In the genomic region with DNA sequence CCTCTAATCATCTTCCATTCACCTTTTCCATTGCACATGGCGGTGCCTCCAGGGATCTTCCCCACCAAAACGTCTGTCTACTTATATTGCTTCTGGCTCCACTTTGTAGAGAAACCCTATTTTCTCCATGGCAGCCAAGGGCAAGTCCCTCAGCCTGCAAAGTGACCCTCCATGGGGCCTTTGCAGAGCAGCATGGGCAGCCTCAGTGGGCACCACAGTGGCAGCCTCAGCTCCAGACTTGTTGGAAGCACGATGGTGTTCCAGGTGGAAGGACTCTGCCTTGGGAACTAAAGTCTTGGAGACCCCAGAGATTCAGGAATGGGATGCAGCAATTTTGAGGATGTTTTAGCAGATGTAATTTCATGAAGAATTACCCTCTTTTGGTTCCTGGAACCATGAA, we compare ENCODE assay signal across 22 cellular contexts. TPM values are rescaled to one million over a fixed set of nuclear protein-coding genes. Genes with fewer than 3 reads are reported as not detected.
DNase-seq lines count a peak whose midpoint lies in the region; ATAC-seq, FAIRE-seq and TF ChIP-seq lines count a peak whose summit lies in the region.
"Had no signal": no experiment of that assay in that cellular context is flagged by ENCODE, and none has a peak within 500 bp of the region (broad histone marks: within the 10 kb centered on the region; RNA-seq: fewer than 3 reads in every experiment).

No MANE protein-coding gene starts in this region.

- no peak overlapping the region for H3K27ac Mint-ChIP-seq in T-helper 17 cell
- H3K27ac Mint-ChIP-seq: CD4-positive, alpha-beta T cell; GM23338 had no signal

- peak; percentile 42 for FAIRE-seq in GM19239 (lab: Jason Lieb, UNC)
- FAIRE-seq: D721Med, GM12878 had no signal

- H3K27ac ChIP-seq in spleen, result peak overlapping the region in 4 of 8 donors; percentile 22 to 83 (median 71)

- ATAC-seq in T-helper 17 cell, result no peak
- ATAC-seq: GM23338, HCT116 had no signal

- no peaks in the 10 kb centered on the region for H3K27me3 Mint-ChIP-seq in T-helper 17 cell
- H3K27me3 Mint-ChIP-seq: CD4-positive, alpha-beta T cell; CD8-positive, alpha-beta memory T cell had no signal

- intact Hi-C loops in spleen (cut with DNase I; ENCODE audit: low total_unique reads), result no loop called here

- H3K36me3 Mint-ChIP-seq in T-helper 17 cell (ENCODE audit: low read depth), result no peaks in the 10 kb centered on the region
- H3K36me3 Mint-ChIP-seq: CD14-positive monocyte; CD8-positive, alpha-beta memory T cell had no signal

- no peaks in the 10 kb centered on the region for H3K36me3 ChIP-seq in spleen
- H3K36me3 ChIP-seq: BLaER1 had no signal

- WGBS in spleen, 5 donors, result 89 to 98% (median 92%) methylated on average over 2 to 3 of the region's 3 CpGs

- no peak for DNase-seq in GM19239 (ENCODE audit: insufficient read length, low spot score)
- DNase-seq in T-helper 17 cell, result no peak
- DNase-seq in spleen, result peak; percentile 56
- DNase-seq in NCI-H82 treated with DMSO at 0.1 percent for 48 hours (lab: John Stamatoyannopoulos, UW; ENCODE audit: unreplicated experiment), result no peak
- no peak for DNase-seq in stimulated activated CD4-positive, alpha-beta T cell treated with anti-CD3 and anti-CD28 coated beads, Interleukin-2, amount 100 ng/mL, for 48 hours
- DNase-seq in stimulated activated CD4-positive, alpha-beta T cell treated with anti-CD3 and anti-CD28 coated beads, Interleukin-4, amount 100 ng/mL, for 24 hours, result no peak
- DNase-seq: CD4-positive, alpha-beta T cell; CD8-positive, alpha-beta memory T cell; DMS 273 treated with DMSO at 0.1 percent for 48 hours; DMS79; EL; GDM1; H9 had no signal

- H3K4me1 ChIP-seq in spleen, result peaks cover 8 to 58% (median 25%) of the 10 kb centered on the region in 6 donors

- H3K4me3 ChIP-seq in spleen, result no peak overlapping the region
- H3K4me3 ChIP-seq: BLaER1, GM12878, GM23338 had no signal

- no peaks in the 10 kb centered on the region for H3K9me3 ChIP-seq in T-helper 17 cell (ENCODE audit: control insufficient read depth, low read length, poor library complexity, severe bottlenecking)
- H3K9me3 ChIP-seq in spleen, result no peaks in the 10 kb centered on the region

- no peak for TF ChIP-seq CTCF in spleen (IDR thresholded peaks at IDR 0.05 in 8 of 11, conservative IDR thresholded peaks at IDR 0.05 in 3 of 11)

- peak overlapping the region; percentile 28 for H3K4me3 Mint-ChIP-seq in T-helper 17 cell
- H3K4me3 Mint-ChIP-seq: CD14-positive monocyte; CD4-positive, alpha-beta T cell; CD8-positive, alpha-beta memory T cell; GM23338; H9 had no signal

- no peak for TF ChIP-seq POLR2A in spleen (IDR thresholded peaks at IDR 0.05)

- peaks cover 32% of the 10 kb centered on the region for H3K4me1 Mint-ChIP-seq in T-helper 17 cell

- H3K27me3 ChIP-seq in spleen (replicated peaks in 1 of 7), result no peaks in the 10 kb centered on the region
- H3K27me3 ChIP-seq: BLaER1 had no signal

RNA-seq across cellular contexts. Expression of a gene that starts 18.5 kb away (rescaled TPM):
- total RNA-seq in T-helper 17 cell, result 10 to 100 TPM; 57.4 to 60.5 TPM
- 10 to 100 TPM; 15.5 to 37.0 (median 19.5) TPM for total RNA-seq in spleen
- polyA plus RNA-seq in spleen, result 10 to 100 TPM; 16.1 to 26.9 (median 22.7) TPM
- total RNA-seq: A172, A673, GM23338, H4, H9 had no signal
- polyA plus RNA-seq: GM23338 had no signal

RNA-seq across cellular contexts. Expression of a gene that starts 53.4 kb away (rescaled TPM):
- not detected for total RNA-seq in T-helper 17 cell
- total RNA-seq in spleen, result 1 to 10 TPM in 1 of 7 donors, under 1 TPM in 2, not detected in 4; 0.24 to 1.0 (median 0.94) TPM
- polyA plus RNA-seq in spleen, result not detected
- total RNA-seq: A172; A673; CD4-positive, alpha-beta T cell; CD8-positive, alpha-beta memory T cell; GM12878; GM23338; H4; H9 had no signal
- polyA plus RNA-seq: CD14-positive monocyte; CD8-positive, alpha-beta memory T cell; GM12878; GM23338 had no signal
